ENCODE assay signal across 10 cellular contexts in the genomic region with DNA sequence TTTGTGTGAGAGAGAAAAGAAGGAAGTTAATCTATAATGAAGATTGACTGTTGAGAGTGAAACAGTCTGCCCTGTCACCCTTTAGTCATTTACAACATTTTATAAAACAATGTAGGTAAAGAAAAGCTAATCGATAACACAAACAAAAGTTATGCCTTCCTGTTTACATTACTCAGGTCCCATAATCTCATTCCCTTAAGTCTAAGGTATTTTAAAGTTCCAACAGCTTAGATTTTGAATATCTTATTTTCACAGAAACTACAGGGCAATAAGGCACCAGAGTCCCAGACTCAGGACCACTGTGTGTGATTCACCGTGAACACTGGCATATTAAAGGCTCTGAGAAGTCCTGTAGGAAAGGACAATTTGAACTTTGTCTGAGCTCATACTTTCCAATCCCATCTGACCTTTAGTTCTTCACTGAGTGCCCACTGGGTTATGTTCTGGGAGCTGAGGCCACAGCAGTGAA. TPM values are rescaled to one million over a fixed set of nuclear protein-coding genes. Genes with fewer than 3 reads are reported as not detected.
DNase-seq lines count a peak whose midpoint lies in the region; ATAC-seq, FAIRE-seq and TF ChIP-seq lines count a peak whose summit lies in the region.
"Not testable (repeated sequence)": the region's sequence is repeated elsewhere in the genome, so short reads cannot be mapped to it uniquely, and the experiment has no call there.
"Had no signal": no experiment of that assay in that cellular context is flagged by ENCODE, and none has a peak within 500 bp of the region (broad histone marks: within the 10 kb centered on the region; RNA-seq: fewer than 3 reads in every experiment).

No MANE protein-coding gene starts in this region.

- H3K56ac ChIP-seq in H1 (replicated peaks; ENCODE audit: insufficient read length, low read depth, low read length); mesendoderm (ENCODE audit: low read length): not testable (repeated sequence)

- not testable (repeated sequence) for H3K9me3 Mint-ChIP-seq in Caco-2 (ENCODE audit: unreplicated experiment)

- H3K14ac ChIP-seq in H1 (ENCODE audit: insufficient read length), result not testable (repeated sequence)

- H3K4me3 ChIP-seq in Caco-2 (ENCODE audit: low read depth, low read length); K562; H1 (ENCODE audit: extremely low read depth in 1 of 4, insufficient read depth in 2 of 4, low read depth in 3 of 4, low read length in 4 of 4); mesendoderm (ENCODE audit: low read length): not testable (repeated sequence)

- not testable (repeated sequence) for TF ChIP-seq CTCF in Caco-2 (IDR thresholded peaks at IDR 0.05; ENCODE audit: insufficient read depth in 1 of 2, low read depth in 1 of 2, low read length in 1 of 2, severe bottlenecking in 1 of 2, unreplicated experiment in 1 of 2); K562 (IDR thresholded peaks at IDR 0.05 in 2 of 3, conservative IDR thresholded peaks at IDR 0.05 in 1 of 3; ENCODE audit: insufficient read depth in 2 of 3, low read depth in 1 of 3, low read length in 3 of 3); H1 (IDR thresholded peaks at IDR 0.05; ENCODE audit: control extremely low read depth in 1 of 3, insufficient read depth in 1 of 3, low read depth in 1 of 3, low read length in 3 of 3)

- BruUV-seq in Caco-2 (replicated peaks; lab: Mats Ljungman, UMichigan); K562 (replicated peaks; lab: Mats Ljungman, UMichigan): not testable (repeated sequence)

- not testable (repeated sequence) for H4K20me1 ChIP-seq in K562 (replicated peaks; ENCODE audit: control insufficient read depth, insufficient read depth, low read length); H1 (replicated peaks in 1 of 2; ENCODE audit: control insufficient read depth in 1 of 2, insufficient read depth in 2 of 2, low read length in 2 of 2)

- H3K4me1 Mint-ChIP-seq in Caco-2 (ENCODE audit: low read depth, unreplicated experiment), result peaks cover 13% of the 10 kb centered on the region

- in situ Hi-C loops in K562 (cut with MboI), result not testable (repeated sequence)

- TF ChIP-seq POLR2A in K562 (conservative IDR thresholded peaks at IDR 0.05); H1 (IDR thresholded peaks at IDR 0.05; ENCODE audit: control extremely low read depth in 1 of 2, low read depth in 2 of 2, low read length in 2 of 2): not testable (repeated sequence)

- not testable (repeated sequence) for H3K9ac ChIP-seq in K562 (ENCODE audit: insufficient read depth in 1 of 2, low read depth in 2 of 2, low read length in 2 of 2); H1 (replicated peaks in 1 of 4; ENCODE audit: extremely low read depth in 1 of 4, low read depth in 3 of 4, low read length in 3 of 4); mesendoderm (ENCODE audit: low read length)

- FAIRE-seq in K562 (lab: Jason Lieb, UNC); H1 (lab: Jason Lieb, UNC): not testable (repeated sequence)

- DNase-seq in Caco-2; K562 (ENCODE audit: extremely low read depth in 1 of 4, low spot score in 3 of 4); H1 (ENCODE audit: low read depth in 1 of 2, low spot score in 2 of 2); left colon; mesendoderm: not testable (repeated sequence)
- DNase-seq in LoVo (ENCODE audit: low spot score), result peak; percentile 19
- DNase-seq in renal cortical epithelial cell (ENCODE audit: low read depth), result peak; percentile 17

- not testable (repeated sequence) for H2BK120ac ChIP-seq in H1 (replicated peaks; ENCODE audit: low read depth, low read length); mesendoderm (ENCODE audit: low read depth, low read length)

- CTCF ChIA-PET in Caco-2 (lab: Charles Lee), result interaction anchor here (0.6 kb wide), 1 partner anchor 1896 kb away, joined by 4 read pairs; no protein-coding TSS in a partner anchor
- CTCF ChIA-PET in K562 (lab: Yijun Ruan, JAX; ENCODE audit: low intra/inter-chr PET ratio), result not testable (repeated sequence)
- CTCF ChIA-PET in H1 (lab: Charles Lee; ENCODE audit: partially characterized antibody), result interaction anchor here (0.5 to 1.2 kb wide), 6 partner anchors 12 to 464 kb away, joined by 3 to 4 read pairs (median 3); no protein-coding TSS in a partner anchor

- not testable (repeated sequence) for H3K9me1 ChIP-seq in K562 (ENCODE audit: control insufficient read depth, insufficient read depth, low read length)

- not testable (repeated sequence) for H3K4me2 ChIP-seq in K562 (ENCODE audit: insufficient read depth, low read length); H1 (ENCODE audit: insufficient read depth in 1 of 2, low read depth in 2 of 2, low read length in 2 of 2); mesendoderm (ENCODE audit: low read length)

- not testable (repeated sequence) for H3K4me3 Mint-ChIP-seq in Caco-2 (ENCODE audit: unreplicated experiment)

- H2BK15ac ChIP-seq in H1 (ENCODE audit: low read length); mesendoderm (replicated peaks; ENCODE audit: low read depth): not testable (repeated sequence)

- ATAC-seq in K562, result not testable (repeated sequence)
- peak; percentile 54 for ATAC-seq in left colon

- H4K5ac ChIP-seq in H1 (ENCODE audit: insufficient read length, low read depth, low read length); mesendoderm (ENCODE audit: low read length): not testable (repeated sequence)

- H2BK5ac ChIP-seq in H1 (ENCODE audit: low read depth, low read length); mesendoderm (ENCODE audit: low read length): not testable (repeated sequence)

- H3K36me3 ChIP-seq in Caco-2 (ENCODE audit: control insufficient read depth, insufficient read depth, low read length); K562 (ENCODE audit: control insufficient read depth, insufficient read depth, low read length); H1 (ENCODE audit: control insufficient read depth in 2 of 4, insufficient read depth in 4 of 4, low read length in 3 of 4); mesendoderm (ENCODE audit: control insufficient read depth, insufficient read depth, low read length): not testable (repeated sequence)

- H3K9me3 ChIP-seq in Caco-2; K562 (replicated peaks; ENCODE audit: control insufficient read depth, insufficient read depth, low read depth, low read length); H1 (ENCODE audit: insufficient read depth in 2 of 2, low read depth in 1 of 2, low read length in 1 of 2): not testable (repeated sequence)

- 6% methylated on average over 2 of the region's 2 CpGs for WGBS in K562 (ENCODE audit: insufficient coverage, low coverage, missing lambda C conversion rate)
- 92% methylated on average over 2 of the region's 2 CpGs; no CpG with 5 or more reads in 1 of the 2 experiments for WGBS in H1 (ENCODE audit: extremely low coverage in 1 of 2, insufficient coverage in 1 of 2, insufficient read length in 1 of 2, insufficient replicate concordance in 2 of 2, low coverage in 1 of 2, low lambda C conversion rate in 2 of 2, missing lambda C conversion rate in 1 of 2), 2 experiments
- no CpG with 5 or more reads among the region's 2 CpGs for WGBS in mesendoderm (ENCODE audit: extremely low coverage, insufficient coverage, low lambda C conversion rate)

- not testable (repeated sequence) for TF ChIP-seq EP300 in K562 (IDR thresholded peaks at IDR 0.05; ENCODE audit: low read length); H1 (IDR thresholded peaks at IDR 0.05; ENCODE audit: borderline replicate concordance in 1 of 2, low read depth in 2 of 2, low read length in 2 of 2)

- H3K36me3 Mint-ChIP-seq in Caco-2 (ENCODE audit: insufficient read depth, unreplicated experiment), result not testable (repeated sequence)

- intact Hi-C loops in Caco-2 (cut with micrococcal nuclease; ENCODE audit: unreplicated experiment); K562 (cut with micrococcal nuclease); left colon (cut with DNase I, micrococcal nuclease): not testable (repeated sequence)

- not testable (repeated sequence) for H4K91ac ChIP-seq in H1 (replicated peaks; ENCODE audit: insufficient read length, low read length)

- not testable (repeated sequence) for H3K23ac ChIP-seq in H1 (ENCODE audit: insufficient read length); mesendoderm (ENCODE audit: low read length)

- H3K27ac ChIP-seq in K562 (ENCODE audit: extremely low read depth, low read depth, low read length); H1 (ENCODE audit: low read depth, low read length): not testable (repeated sequence)
- H3K27ac ChIP-seq in mesendoderm (ENCODE audit: low read depth, low read length), result peak overlapping the region; percentile 36

- POLR2A ChIA-PET in Caco-2 (lab: Charles Lee) (interaction anchor here (0.6 kb wide), 1 partner anchor 44 kb away, joined by 3 read pairs; no protein-coding TSS in a partner anchor), H1 (lab: Charles Lee; ENCODE audit: partially characterized antibody) (interaction anchor here (0.6 kb wide), 1 partner anchor 52 kb away, joined by 4 read pairs; no protein-coding TSS in a partner anchor)
- POLR2A ChIA-PET in K562 (lab: Yijun Ruan, JAX), result not testable (repeated sequence)

- H2AK5ac ChIP-seq in H1 (ENCODE audit: low read depth, low read length); mesendoderm (ENCODE audit: low read length): not testable (repeated sequence)

- not testable (repeated sequence) for H2AFZ ChIP-seq in K562 (ENCODE audit: low read depth, low read length); H1 (ENCODE audit: low read length)

- H3K4ac ChIP-seq in H1 (replicated peaks; ENCODE audit: insufficient read length, low read depth, low read length); mesendoderm (ENCODE audit: low read depth, low read length): not testable (repeated sequence)

- not testable (repeated sequence) for H3K27me3 Mint-ChIP-seq in Caco-2 (ENCODE audit: insufficient read depth, unreplicated experiment)

- H3K18ac ChIP-seq in H1 (ENCODE audit: extremely low read depth, low read length) (peak overlapping the region; percentile 19; the same call in 1 of the 2 replicates), mesendoderm (ENCODE audit: low read length) (peak overlapping the region; percentile 46)

- H4K8ac ChIP-seq in H1 (ENCODE audit: extremely low read depth, insufficient read depth, low read length); mesendoderm (ENCODE audit: low read depth, low read length): not testable (repeated sequence)

- peak overlapping the region; percentile 32; the same call in 1 of the 2 replicates for H2BK20ac ChIP-seq in H1 (ENCODE audit: low read length)

- H3K27ac Mint-ChIP-seq in Caco-2 (ENCODE audit: unreplicated experiment), result peak overlapping the region; percentile 61

- TF ChIP-seq RAD21 in K562 (CRISPR knock-in tag; conservative IDR thresholded peaks at IDR 0.05 in 1 of 2, IDR thresholded peaks at IDR 0.05 in 1 of 2); H1 (IDR thresholded peaks at IDR 0.05 in 1 of 2, conservative IDR thresholded peaks at IDR 0.05 in 1 of 2; ENCODE audit: low read depth in 2 of 2, low read length in 2 of 2): not testable (repeated sequence)

- not testable (repeated sequence) for H3K79me1 ChIP-seq in H1 (ENCODE audit: low read depth, low read length); mesendoderm (ENCODE audit: low read length)

- not testable (repeated sequence) for H3K4me1 ChIP-seq in Caco-2; K562 (replicated peaks in 1 of 2; ENCODE audit: control insufficient read depth in 2 of 2, insufficient read depth in 2 of 2, low read length in 2 of 2); H1 (replicated peaks in 1 of 4; ENCODE audit: control insufficient read depth in 3 of 4, insufficient read depth in 4 of 4, low read length in 3 of 4); mesendoderm (ENCODE audit: control insufficient read depth, low read depth, low read length)

- 0 out of 2 replicates have a peak overlapping the region, but pooled peaks have one; percentile 39 for H2BK12ac ChIP-seq in H1 (ENCODE audit: low read depth, low read length)

- H3K23me2 ChIP-seq in H1 (ENCODE audit: low read depth, low read length), result not testable (repeated sequence)

- H3K27me3 ChIP-seq in Caco-2 (replicated peaks; ENCODE audit: control insufficient read depth, insufficient read depth, low read length); H1 (replicated peaks in 1 of 4; ENCODE audit: control insufficient read depth in 3 of 4, extremely low read depth in 1 of 4, insufficient read depth in 3 of 4, low read length in 3 of 4); mesendoderm (ENCODE audit: insufficient read depth, low read length, poor library complexity): not testable (repeated sequence)
- peaks cover 6 to 36% of the 10 kb centered on the region in 2 experiments; a peak in 4 of 5 replicates for H3K27me3 ChIP-seq in K562 (ENCODE audit: control insufficient read depth in 2 of 2, insufficient read depth in 2 of 2, low read length in 2 of 2)

- H3K79me2 ChIP-seq in K562 (ENCODE audit: control insufficient read depth, insufficient read depth, low read length); H1 (ENCODE audit: control insufficient read depth in 1 of 2, insufficient read depth in 2 of 2, low read length in 2 of 2); mesendoderm (ENCODE audit: control insufficient read depth, insufficient read depth, low read length): not testable (repeated sequence)

RNA-seq across cellular contexts. Expression of a gene that starts 3.8 kb away (rescaled TPM):
- not detected in 2 replicates for total RNA-seq in Caco-2 (2022)
- total RNA-seq in K562 (2011; cell fraction: chromatin; rRNA removed; ENCODE audit: low replicate concordance), result not detected in 2 replicates
- not detected in 2 replicates for total RNA-seq in K562 (2011; cell fraction: nucleolus; rRNA removed)
- not detected in 2 replicates for total RNA-seq in K562 (2011; cell fraction: nucleoplasm; rRNA removed)
- total RNA-seq in K562 (2014; rRNA removed), result not detected in 2 replicates
- not detected in 2 replicates for total RNA-seq in K562 (2014; rRNA removed; fragmentation: Illumina TruSeq; extraction: Trizol)
- total RNA-seq in K562 (2015; rRNA removed; fragmentation: Illumina TruSeq; extraction: Trizol), result not detected in 2 replicates
- total RNA-seq in K562 (2021), result 3.1 and 3.8 TPM in 2 replicates
- not detected in 2 replicates for polyA plus RNA-seq in K562 (2011; rRNA removed)
- polyA plus RNA-seq in K562 (2011; cell fraction: cytosol; rRNA removed), result not detected in 2 replicates
- polyA plus RNA-seq in K562 (2011; cell fraction: nucleus; rRNA removed), result not detected in 2 replicates
- not detected in 2 replicates for polyA plus RNA-seq in K562 (2012)
- polyA plus RNA-seq in K562 (2014; fragmentation: Illumina TruSeq; extraction: Trizol), result not detected in 2 replicates
- not detected for polyA plus RNA-seq in K562 (2014; fragmentation: Nextera tagmentation; extraction: Ambion mirVana)
- not detected in 2 replicates for polyA plus RNA-seq in K562 (2014; rRNA removed)
- polyA minus RNA-seq in K562 (2011; rRNA and poly(A)+ RNA removed), result not detected in 2 replicates
- not detected in 2 replicates for polyA minus RNA-seq in K562 (2011; cell fraction: cytosol; rRNA and poly(A)+ RNA removed)
- polyA minus RNA-seq in K562 (2011; cell fraction: nucleus; rRNA and poly(A)+ RNA removed), result not detected in 2 replicates
- not detected in 2 replicates for total RNA-seq in H1 (2021; fragmentation: NEBNext Ultra II Directional; extraction: Animal tissue kit (Norgen Biotek cat#: 25700))
- not detected in 2 replicates for polyA plus RNA-seq in H1 (2011; rRNA removed)
- polyA plus RNA-seq in H1 (2011; cell fraction: cytosol; rRNA removed), result not detected
- polyA plus RNA-seq in H1 (2011; cell fraction: nucleus; rRNA removed), result not detected
- polyA plus RNA-seq in H1 (2012, experiment 1 of 2), result not detected in 4 replicates
- polyA plus RNA-seq in H1 (2012, experiment 2 of 2), result not detected
- not detected for polyA plus RNA-seq in H1 (2013, experiment 1 of 2)
- polyA plus RNA-seq in H1 (2013, experiment 2 of 2), result not detected
- not detected in 2 replicates for polyA minus RNA-seq in H1 (2011; rRNA and poly(A)+ RNA removed)
- not detected for polyA minus RNA-seq in H1 (2011; cell fraction: cytosol; rRNA and poly(A)+ RNA removed)
- not detected for polyA minus RNA-seq in H1 (2011; cell fraction: nucleus; rRNA and poly(A)+ RNA removed)
- total RNA-seq in left colon, result 1 to 10 TPM in 1 of 2 donors, under 1 TPM in 1; 0.76 to 2.0 TPM
- not detected for polyA plus RNA-seq in mesendoderm (2013, experiment 1 of 2)
- polyA plus RNA-seq in mesendoderm (2013, experiment 2 of 2), result not detected
- total RNA-seq in renal cortical epithelial cell, result not detected in 2 replicates
- total RNA-seq: CD8-positive, alpha-beta T cell; M059J had no signal
- polyA plus RNA-seq: SK-N-SH had no signal

RNA-seq across cellular contexts. Expression of a gene that starts 28.4 kb away (rescaled TPM):
- total RNA-seq in Caco-2 (2022) (not detected in 2 replicates), K562 (2014; rRNA removed) (not detected in 2 replicates), K562 (2014; rRNA removed; fragmentation: Illumina TruSeq; extraction: Trizol) (not detected in 2 replicates), K562 (2015; rRNA removed; fragmentation: Illumina TruSeq; extraction: Trizol) (not detected in 2 replicates), K562 (2021) (5.4 and 5.7 TPM in 2 replicates), left colon (1 to 10 TPM; 1.1 to 2.1 TPM), renal cortical epithelial cell (not detected in 2 replicates)
- not detected in 2 replicates for total RNA-seq in K562 (2011; cell fraction: chromatin; rRNA removed; ENCODE audit: low replicate concordance)
- not detected in 2 replicates for total RNA-seq in K562 (2011; cell fraction: nucleolus; rRNA removed)
- not detected in 2 replicates for total RNA-seq in K562 (2011; cell fraction: nucleoplasm; rRNA removed)
- polyA plus RNA-seq in K562 (2011; rRNA removed) (not detected in 2 replicates), K562 (2014; fragmentation: Illumina TruSeq; extraction: Trizol) (not detected in 2 replicates), K562 (2014; fragmentation: Nextera tagmentation; extraction: Ambion mirVana) (not detected), K562 (2014; rRNA removed) (not detected in 2 replicates), H1 (2011; rRNA removed) (0.09 TPM in 1 of 2 replicates, not detected in the other)
- polyA plus RNA-seq in K562 (2011; cell fraction: cytosol; rRNA removed), result not detected in 2 replicates
- polyA plus RNA-seq in K562 (2011; cell fraction: nucleus; rRNA removed), result not detected in 2 replicates
- polyA plus RNA-seq in K562 (2012), result not detected in 2 replicates
- not detected in 2 replicates for polyA minus RNA-seq in K562 (2011; rRNA and poly(A)+ RNA removed)
- polyA minus RNA-seq in K562 (2011; cell fraction: cytosol; rRNA and poly(A)+ RNA removed), result not detected in 2 replicates
- polyA minus RNA-seq in K562 (2011; cell fraction: nucleus; rRNA and poly(A)+ RNA removed), result not detected in 2 replicates
- total RNA-seq in H1 (2021; fragmentation: NEBNext Ultra II Directional; extraction: Animal tissue kit (Norgen Biotek cat#: 25700)), result not detected in 2 replicates
- polyA plus RNA-seq in H1 (2011; cell fraction: cytosol; rRNA removed), result not detected
- polyA plus RNA-seq in H1 (2011; cell fraction: nucleus; rRNA removed), result not detected
- not detected in 4 replicates for polyA plus RNA-seq in H1 (2012, experiment 1 of 2)
- not detected for polyA plus RNA-seq in H1 (2012, experiment 2 of 2)
- polyA plus RNA-seq in H1 (2013, experiment 1 of 2), result not detected
- polyA plus RNA-seq in H1 (2013, experiment 2 of 2), result not detected
- not detected in 2 replicates for polyA minus RNA-seq in H1 (2011; rRNA and poly(A)+ RNA removed)
- polyA minus RNA-seq in H1 (2011; cell fraction: cytosol; rRNA and poly(A)+ RNA removed), result not detected
- not detected for polyA minus RNA-seq in H1 (2011; cell fraction: nucleus; rRNA and poly(A)+ RNA removed)
- polyA plus RNA-seq in mesendoderm (2013, experiment 1 of 2), result not detected
- polyA plus RNA-seq in mesendoderm (2013, experiment 2 of 2), result not detected
- total RNA-seq: CD8-positive, alpha-beta T cell; M059J had no signal
- polyA plus RNA-seq: SK-N-SH had no signal

RNA-seq across cellular contexts. Expression of a gene that starts 35.9 kb away (rescaled TPM):
- total RNA-seq in Caco-2 (2022) (234 and 237 TPM in 2 replicates), K562 (2014; rRNA removed) (21.0 and 31.3 TPM in 2 replicates), K562 (2014; rRNA removed; fragmentation: Illumina TruSeq; extraction: Trizol) (11.4 and 15.7 TPM in 2 replicates), K562 (2015; rRNA removed; fragmentation: Illumina TruSeq; extraction: Trizol) (13.7 and 17.1 TPM in 2 replicates), K562 (2021) (139 and 160 TPM in 2 replicates), left colon (100 to 1,000 TPM; 180 to 206 TPM), renal cortical epithelial cell (219 and 912 TPM in 2 replicates)
- total RNA-seq in K562 (2011; cell fraction: chromatin; rRNA removed; ENCODE audit: low replicate concordance), result 232 and 574 TPM in 2 replicates
- 235 and 282 TPM in 2 replicates for total RNA-seq in K562 (2011; cell fraction: nucleolus; rRNA removed)
- 178 and 183 TPM in 2 replicates for total RNA-seq in K562 (2011; cell fraction: nucleoplasm; rRNA removed)
- polyA plus RNA-seq in K562 (2011; rRNA removed) (9.9 and 20.6 TPM in 2 replicates), K562 (2014; fragmentation: Illumina TruSeq; extraction: Trizol) (30.9 and 52.3 TPM in 2 replicates), K562 (2014; fragmentation: Nextera tagmentation; extraction: Ambion mirVana) (under 1 TPM; 0.14 to 0.86 TPM), K562 (2014; rRNA removed) (29.9 and 34.2 TPM in 2 replicates), H1 (2011; rRNA removed) (17.8 and 27.7 TPM in 2 replicates)
- 14.0 and 24.0 TPM in 2 replicates for polyA plus RNA-seq in K562 (2011; cell fraction: cytosol; rRNA removed)
- 101 and 113 TPM in 2 replicates for polyA plus RNA-seq in K562 (2011; cell fraction: nucleus; rRNA removed)
- 55.2 and 134 TPM in 2 replicates for polyA plus RNA-seq in K562 (2012)
- 23.2 and 36.8 TPM in 2 replicates for polyA minus RNA-seq in K562 (2011; rRNA and poly(A)+ RNA removed)
- 58.5 and 103 TPM in 2 replicates for polyA minus RNA-seq in K562 (2011; cell fraction: cytosol; rRNA and poly(A)+ RNA removed)
- 67.2 and 102 TPM in 2 replicates for polyA minus RNA-seq in K562 (2011; cell fraction: nucleus; rRNA and poly(A)+ RNA removed)
- total RNA-seq in H1 (2021; fragmentation: NEBNext Ultra II Directional; extraction: Animal tissue kit (Norgen Biotek cat#: 25700)), result 108 and 111 TPM in 2 replicates
- 17.0 TPM for polyA plus RNA-seq in H1 (2011; cell fraction: cytosol; rRNA removed)
- polyA plus RNA-seq in H1 (2011; cell fraction: nucleus; rRNA removed), result 113 TPM
- 41.0 to 91.2 TPM (median 79.8 TPM) in 4 replicates for polyA plus RNA-seq in H1 (2012, experiment 1 of 2)
- 63.7 TPM for polyA plus RNA-seq in H1 (2012, experiment 2 of 2)
- polyA plus RNA-seq in H1 (2013, experiment 1 of 2), result 65.5 TPM
- 40.5 TPM for polyA plus RNA-seq in H1 (2013, experiment 2 of 2)
- 27.8 and 28.3 TPM in 2 replicates for polyA minus RNA-seq in H1 (2011; rRNA and poly(A)+ RNA removed)
- polyA minus RNA-seq in H1 (2011; cell fraction: cytosol; rRNA and poly(A)+ RNA removed), result 68.4 TPM
- 87.7 TPM for polyA minus RNA-seq in H1 (2011; cell fraction: nucleus; rRNA and poly(A)+ RNA removed)
- polyA plus RNA-seq in mesendoderm (2013, experiment 1 of 2), result 10.1 TPM
- polyA plus RNA-seq in mesendoderm (2013, experiment 2 of 2), result 9.4 TPM
